In the genomic region with DNA sequence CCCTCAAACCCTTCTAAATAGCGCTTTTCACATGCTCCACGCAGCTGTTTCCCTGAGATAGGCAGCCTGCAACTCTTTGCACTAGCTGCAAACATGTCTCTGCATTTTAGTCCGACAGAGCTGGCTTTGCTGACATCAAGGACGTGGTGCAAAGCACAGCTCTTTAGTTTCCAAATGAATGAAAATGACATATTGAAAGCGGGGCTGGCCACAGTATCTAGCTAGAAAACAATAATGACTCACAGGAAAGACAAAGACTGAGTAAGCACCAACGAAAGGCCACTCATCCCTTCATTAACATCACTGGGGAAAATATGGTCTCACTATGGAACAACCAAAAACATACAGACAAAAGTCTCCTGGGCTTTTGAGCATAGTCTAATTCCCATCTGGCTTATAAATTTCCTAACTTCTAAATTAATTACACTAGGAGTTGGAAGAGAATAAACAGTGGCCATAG, we compare ENCODE assay signal across 1 cellular context.
A peak's percentile ranks its signal among the peaks of the same experiment; 100 is the strongest.
TF ChIP-seq lines count a peak whose summit lies in the region.

No MANE protein-coding gene starts in this region.

TF ChIP-seq in GM12878, 131 proteins besides CTCF, POLR2A, EP300 and RAD21 (continued from another document):
- TF ChIP-seq, protein P1, sequence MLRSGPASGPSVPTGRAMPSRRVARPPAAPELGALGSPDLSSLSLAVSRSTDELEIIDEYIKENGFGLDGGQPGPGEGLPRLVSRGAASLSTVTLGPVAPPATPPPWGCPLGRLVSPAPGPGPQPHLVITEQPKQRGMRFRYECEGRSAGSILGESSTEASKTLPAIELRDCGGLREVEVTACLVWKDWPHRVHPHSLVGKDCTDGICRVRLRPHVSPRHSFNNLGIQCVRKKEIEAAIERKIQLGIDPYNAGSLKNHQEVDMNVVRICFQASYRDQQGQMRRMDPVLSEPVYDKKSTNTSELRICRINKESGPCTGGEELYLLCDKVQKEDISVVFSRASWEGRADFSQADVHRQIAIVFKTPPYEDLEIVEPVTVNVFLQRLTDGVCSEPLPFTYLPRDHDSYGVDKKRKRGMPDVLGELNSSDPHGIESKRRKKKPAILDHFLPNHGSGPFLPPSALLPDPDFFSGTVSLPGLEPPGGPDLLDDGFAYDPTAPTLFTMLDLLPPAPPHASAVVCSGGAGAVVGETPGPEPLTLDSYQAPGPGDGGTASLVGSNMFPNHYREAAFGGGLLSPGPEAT (IDR thresholded peaks at IDR 0.05; ENCODE audit: low read depth) = peak; percentile 47; the same call in 1 of the 2 replicates
- TF ChIP-seq, protein P2, sequence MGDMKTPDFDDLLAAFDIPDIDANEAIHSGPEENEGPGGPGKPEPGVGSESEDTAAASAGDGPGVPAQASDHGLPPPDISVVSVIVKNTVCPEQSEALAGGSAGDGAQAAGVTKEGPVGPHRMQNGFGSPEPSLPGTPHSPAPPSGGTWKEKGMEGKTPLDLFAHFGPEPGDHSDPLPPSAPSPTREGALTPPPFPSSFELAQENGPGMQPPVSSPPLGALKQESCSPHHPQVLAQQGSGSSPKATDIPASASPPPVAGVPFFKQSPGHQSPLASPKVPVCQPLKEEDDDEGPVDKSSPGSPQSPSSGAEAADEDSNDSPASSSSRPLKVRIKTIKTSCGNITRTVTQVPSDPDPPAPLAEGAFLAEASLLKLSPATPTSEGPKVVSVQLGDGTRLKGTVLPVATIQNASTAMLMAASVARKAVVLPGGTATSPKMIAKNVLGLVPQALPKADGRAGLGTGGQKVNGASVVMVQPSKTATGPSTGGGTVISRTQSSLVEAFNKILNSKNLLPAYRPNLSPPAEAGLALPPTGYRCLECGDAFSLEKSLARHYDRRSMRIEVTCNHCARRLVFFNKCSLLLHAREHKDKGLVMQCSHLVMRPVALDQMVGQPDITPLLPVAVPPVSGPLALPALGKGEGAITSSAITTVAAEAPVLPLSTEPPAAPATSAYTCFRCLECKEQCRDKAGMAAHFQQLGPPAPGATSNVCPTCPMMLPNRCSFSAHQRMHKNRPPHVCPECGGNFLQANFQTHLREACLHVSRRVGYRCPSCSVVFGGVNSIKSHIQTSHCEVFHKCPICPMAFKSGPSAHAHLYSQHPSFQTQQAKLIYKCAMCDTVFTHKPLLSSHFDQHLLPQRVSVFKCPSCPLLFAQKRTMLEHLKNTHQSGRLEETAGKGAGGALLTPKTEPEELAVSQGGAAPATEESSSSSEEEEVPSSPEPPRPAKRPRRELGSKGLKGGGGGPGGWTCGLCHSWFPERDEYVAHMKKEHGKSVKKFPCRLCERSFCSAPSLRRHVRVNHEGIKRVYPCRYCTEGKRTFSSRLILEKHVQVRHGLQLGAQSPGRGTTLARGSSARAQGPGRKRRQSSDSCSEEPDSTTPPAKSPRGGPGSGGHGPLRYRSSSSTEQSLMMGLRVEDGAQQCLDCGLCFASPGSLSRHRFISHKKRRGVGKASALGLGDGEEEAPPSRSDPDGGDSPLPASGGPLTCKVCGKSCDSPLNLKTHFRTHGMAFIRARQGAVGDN (IDR thresholded peaks at IDR 0.05) = peak; percentile 85; the same call in 1 of the 2 replicates
- TF ChIP-seq NR2F1 (conservative IDR thresholded peaks at IDR 0.05) (0 out of 2 replicates have a peak, but pooled peaks have one; percentile 34), SP1 (IDR thresholded peaks at IDR 0.05; ENCODE audit: low read depth, low read length) (peak; percentile 40), ZNF384 (IDR thresholded peaks at IDR 0.05; ENCODE audit: borderline replicate concordance, low read depth, low read length) (no peak), CBX5 (IDR thresholded peaks at IDR 0.05; ENCODE audit: low read depth) (peak; percentile 91), PAX5 (IDR thresholded peaks at IDR 0.05; ENCODE audit: borderline replicate concordance, low read depth, low read length) (peak; percentile 75; the same call in 1 of the 2 replicates), SMARCA5 (IDR thresholded peaks at IDR 0.05) (no peak), POLR2AphosphoS2 (IDR thresholded peaks at IDR 0.05; ENCODE audit: low read depth, low read length) (no peak), PAX8 (IDR thresholded peaks at IDR 0.05) (no peak), NR2C2 (IDR thresholded peaks at IDR 0.05; ENCODE audit: borderline replicate concordance, control insufficient read depth, insufficient read length, low read depth) (no peak)
- TF ChIP-seq, protein P3, sequence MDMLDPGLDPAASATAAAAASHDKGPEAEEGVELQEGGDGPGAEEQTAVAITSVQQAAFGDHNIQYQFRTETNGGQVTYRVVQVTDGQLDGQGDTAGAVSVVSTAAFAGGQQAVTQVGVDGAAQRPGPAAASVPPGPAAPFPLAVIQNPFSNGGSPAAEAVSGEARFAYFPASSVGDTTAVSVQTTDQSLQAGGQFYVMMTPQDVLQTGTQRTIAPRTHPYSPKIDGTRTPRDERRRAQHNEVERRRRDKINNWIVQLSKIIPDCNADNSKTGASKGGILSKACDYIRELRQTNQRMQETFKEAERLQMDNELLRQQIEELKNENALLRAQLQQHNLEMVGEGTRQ (IDR thresholded peaks at IDR 0.05; ENCODE audit: borderline replicate concordance, low read depth, low read length) = no peak
